In the genomic region with DNA sequence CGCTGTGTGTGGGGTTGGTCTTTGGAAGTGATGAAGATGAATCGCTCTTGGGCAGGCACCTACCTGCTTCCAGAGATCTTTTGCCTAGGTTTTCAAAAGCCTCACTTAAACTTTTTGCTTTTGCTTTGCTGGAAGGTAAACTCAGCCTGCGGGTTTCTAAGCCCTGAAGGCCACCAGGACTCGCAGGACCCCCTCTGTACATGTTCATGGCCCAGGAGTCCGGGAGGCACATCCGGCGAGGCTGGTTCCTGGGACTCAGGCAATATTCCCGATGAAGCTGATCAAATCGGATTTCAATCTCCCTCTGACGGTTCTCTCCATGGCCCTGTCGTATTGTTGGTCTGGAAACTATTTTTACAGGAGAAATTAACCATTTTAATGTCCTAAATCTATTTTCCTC, we compare ENCODE assay signal across 16 cellular contexts. TPM values are rescaled to one million over a fixed set of nuclear protein-coding genes. Genes with fewer than 3 reads are reported as not detected.
DNase-seq lines count a peak whose midpoint lies in the region; ATAC-seq, FAIRE-seq and TF ChIP-seq lines count a peak whose summit lies in the region.
"Had no signal": no experiment of that assay in that cellular context is flagged by ENCODE, and none has a peak within 500 bp of the region (broad histone marks: within the 10 kb centered on the region; RNA-seq: fewer than 3 reads in every experiment).

No MANE protein-coding gene starts in this region.

- H2AFZ ChIP-seq in PC-3 (ENCODE audit: low read length), result no peak overlapping the region
- no peak overlapping the region for H2AFZ ChIP-seq in neural progenitor cell (replicated peaks)

- H3K4me1 ChIP-seq in A673 (ENCODE audit: insufficient read depth, low read length, poor library complexity, severe bottlenecking) (no peaks in the 10 kb centered on the region), PC-3 (ENCODE audit: insufficient read depth, low read length) (0 out of 2 replicates have a peak, but pooled peaks cover 4% of the 10 kb centered on the region), neural progenitor cell (no peaks in the 10 kb centered on the region)
- H3K4me1 ChIP-seq: HAP-1 had no signal

- ATAC-seq in PC-3, result no peak

- CTCF ChIA-PET in activated CD4-positive, alpha-beta memory T cell treated with anti-CD3 and anti-CD28 coated beads, Interleukin-2, amount 10 ng/mL, durations not matched to agents 7 days and 5 days (lab: Charles Lee), result interaction anchor here (0.6 kb wide), 1 partner anchor 7 kb away, joined by 3 read pairs; no protein-coding TSS in a partner anchor
- CTCF ChIA-PET in activated CD4-positive, alpha-beta memory T cell treated with anti-CD3 and anti-CD28 coated beads for 36 hours (lab: Charles Lee), result interaction anchor here (5.7 kb wide), 1 partner anchor 17 kb away, joined by 26 read pairs; no protein-coding TSS in a partner anchor
- CTCF ChIA-PET in A673 (lab: Charles Lee) (no interaction called here), PC-3 (lab: Charles Lee) (no interaction called here)

- H3F3A ChIP-seq in PC-3 (ENCODE audit: low read length, unreplicated experiment) (no peaks in the 10 kb centered on the region), neural progenitor cell (ENCODE audit: low read depth) (peaks cover 4% of the 10 kb centered on the region)

- peaks cover 62% of the 10 kb centered on the region for H3K4me1 Mint-ChIP-seq in activated CD4-positive, alpha-beta memory T cell treated with anti-CD3 and anti-CD28 coated beads, Interleukin-2, amount 10 ng/mL, durations not matched to agents 7 days and 5 days
- peaks cover 10% of the 10 kb centered on the region for H3K4me1 Mint-ChIP-seq in activated CD4-positive, alpha-beta memory T cell treated with anti-CD3 and anti-CD28 coated beads for 36 hours (ENCODE audit: low read depth)
- H3K4me1 Mint-ChIP-seq in neural progenitor cell (peaks cover 5% of the 10 kb centered on the region), mesothelial cell of epicardium (peaks cover 10% of the 10 kb centered on the region)

- FAIRE-seq in GM12892 (lab: Jason Lieb, UNC), result no peak

- peaks cover 100% of the 10 kb centered on the region for H3K36me3 ChIP-seq in A673 (ENCODE audit: insufficient read depth, low read length, poor library complexity, severe bottlenecking)
- H3K36me3 ChIP-seq in PC-3 (ENCODE audit: low read depth, low read length), result peaks cover 89% of the 10 kb centered on the region
- peaks cover 27% of the 10 kb centered on the region for H3K36me3 ChIP-seq in neural progenitor cell

- H4K20me1 ChIP-seq in PC-3 (ENCODE audit: low read length) (peaks cover 53% of the 10 kb centered on the region), neural progenitor cell (ENCODE audit: low read depth) (peaks cover 87% of the 10 kb centered on the region)

- H3K27me3 ChIP-seq in A673 (replicated peaks; ENCODE audit: insufficient read depth, low read depth, low read length, poor library complexity), result no peaks in the 10 kb centered on the region
- H3K27me3 ChIP-seq in PC-3 (ENCODE audit: low read length), result no peaks in the 10 kb centered on the region
- H3K27me3 ChIP-seq in neural progenitor cell, result no peaks in the 10 kb centered on the region
- H3K27me3 ChIP-seq: MG63 had no signal

- TF ChIP-seq CTCF in A673 (conservative IDR thresholded peaks at IDR 0.05; ENCODE audit: low read depth, low read length) (no peak), PC-3 (conservative IDR thresholded peaks at IDR 0.05; ENCODE audit: low read depth, low read length) (no peak), neural progenitor cell (IDR thresholded peaks at IDR 0.05) (no peak), mesothelial cell of epicardium (IDR thresholded peaks at IDR 0.05; ENCODE audit: unreplicated experiment) (no peak)

- H3K27ac Mint-ChIP-seq in activated CD4-positive, alpha-beta memory T cell treated with anti-CD3 and anti-CD28 coated beads, Interleukin-2, amount 10 ng/mL, durations not matched to agents 7 days and 5 days, result no peak overlapping the region
- H3K27ac Mint-ChIP-seq in activated CD4-positive, alpha-beta memory T cell treated with anti-CD3 and anti-CD28 coated beads for 36 hours, result no peak overlapping the region
- no peak overlapping the region for H3K27ac Mint-ChIP-seq in neural progenitor cell
- H3K27ac Mint-ChIP-seq in mesothelial cell of epicardium, result no peak overlapping the region

- no peaks in the 10 kb centered on the region for H3K9me2 ChIP-seq in PC-3 (replicated peaks; ENCODE audit: low read length)

- peak; percentile 13 for DNase-seq in activated CD4-positive, alpha-beta memory T cell treated with anti-CD3 and anti-CD28 coated beads, Interleukin-2, amount 10 ng/mL, durations not matched to agents 7 days and 5 days
- DNase-seq in activated CD4-positive, alpha-beta memory T cell treated with anti-CD3 and anti-CD28 coated beads for 36 hours, result no peak
- no peak for DNase-seq in A673 (ENCODE audit: low spot score)
- no peak for DNase-seq in PC-3
- DNase-seq in neural progenitor cell (ENCODE audit: low spot score), result no peak
- no peak for DNase-seq in mesothelial cell of epicardium (ENCODE audit: low spot score in 2 of 2, unreplicated experiment in 2 of 2)
- no peak for DNase-seq in GM12892 (ENCODE audit: insufficient read length)
- no peak for DNase-seq in ecto neural progenitor cell (ENCODE audit: low spot score)
- DNase-seq: KG1, MG63, NCI-H1105, NCI-H1694 treated with DMSO at 0.1 percent for 48 hours, SHP77 treated with DMSO at 0.1 percent for 48 hours had no signal

- POLR2A ChIA-PET in activated CD4-positive, alpha-beta memory T cell treated with anti-CD3 and anti-CD28 coated beads, Interleukin-2, amount 10 ng/mL, durations not matched to agents 7 days and 5 days (lab: Charles Lee), result interaction anchor here (1.8 to 2.0 kb wide), 2 partner anchors 10 to 26 kb away, joined by 5 read pairs; no protein-coding TSS in a partner anchor
- POLR2A ChIA-PET in activated CD4-positive, alpha-beta memory T cell treated with anti-CD3 and anti-CD28 coated beads for 36 hours (lab: Charles Lee), result no interaction called here
- POLR2A ChIA-PET in A673 (lab: Charles Lee; ENCODE audit: low non-redundant PET) (no interaction called here), PC-3 (lab: Charles Lee; ENCODE audit: unreplicated experiment) (no interaction called here)

- H3K4me2 ChIP-seq in PC-3 (ENCODE audit: low read length), result no peak overlapping the region
- no peak overlapping the region for H3K4me2 ChIP-seq in neural progenitor cell

- no peaks in the 10 kb centered on the region for H3K27me3 Mint-ChIP-seq in activated CD4-positive, alpha-beta memory T cell treated with anti-CD3 and anti-CD28 coated beads, Interleukin-2, amount 10 ng/mL, durations not matched to agents 7 days and 5 days
- no peaks in the 10 kb centered on the region for H3K27me3 Mint-ChIP-seq in activated CD4-positive, alpha-beta memory T cell treated with anti-CD3 and anti-CD28 coated beads for 36 hours
- H3K27me3 Mint-ChIP-seq in neural progenitor cell (ENCODE audit: insufficient read depth, low read depth), result peaks cover 2% of the 10 kb centered on the region
- H3K27me3 Mint-ChIP-seq in mesothelial cell of epicardium (ENCODE audit: low read depth), result no peaks in the 10 kb centered on the region

- H3K27ac ChIP-seq in A673 (ENCODE audit: low read depth, low read length, poor library complexity, severe bottlenecking), result no peak overlapping the region
- H3K27ac ChIP-seq in PC-3 (ENCODE audit: low read length), result no peak overlapping the region
- no peak overlapping the region for H3K27ac ChIP-seq in neural progenitor cell
- H3K27ac ChIP-seq: C4-2B, HL-60 had no signal

- H3K9me3 Mint-ChIP-seq in activated CD4-positive, alpha-beta memory T cell treated with anti-CD3 and anti-CD28 coated beads, Interleukin-2, amount 10 ng/mL, durations not matched to agents 7 days and 5 days, result no peaks in the 10 kb centered on the region
- no peaks in the 10 kb centered on the region for H3K9me3 Mint-ChIP-seq in activated CD4-positive, alpha-beta memory T cell treated with anti-CD3 and anti-CD28 coated beads for 36 hours
- H3K9me3 Mint-ChIP-seq in neural progenitor cell (no peaks in the 10 kb centered on the region), mesothelial cell of epicardium (no peaks in the 10 kb centered on the region)

- TSS peak; percentile 33 for BruUV-seq in A673 (replicated peaks; lab: Mats Ljungman, UMichigan)
- BruUV-seq in PC-3 (replicated peaks; lab: Mats Ljungman, UMichigan), result TSS peak; percentile 23

- TF ChIP-seq POLR2A in GM12892 (IDR thresholded peaks at IDR 0.05; ENCODE audit: low read depth, low read length), result no peak

- H3K9me3 ChIP-seq in A673 (ENCODE audit: low read depth, low read length, poor library complexity, severe bottlenecking), result no peaks in the 10 kb centered on the region
- no peaks in the 10 kb centered on the region for H3K9me3 ChIP-seq in PC-3 (ENCODE audit: low read length)
- no peaks in the 10 kb centered on the region for H3K9me3 ChIP-seq in neural progenitor cell (ENCODE audit: low read depth)
- H3K9me3 ChIP-seq: HAP-1, MG63 had no signal

- no peak overlapping the region for H3K9ac ChIP-seq in PC-3 (ENCODE audit: low read length)
- H3K9ac ChIP-seq in neural progenitor cell, result peak overlapping the region; percentile 20

- H3K4me3 ChIP-seq in A673 (ENCODE audit: low read depth, low read length, poor library complexity, severe bottlenecking) (no peak overlapping the region), PC-3 (ENCODE audit: low read length) (no peak overlapping the region), neural progenitor cell (no peak overlapping the region)
- H3K4me3 ChIP-seq: HAP-1, MG63 had no signal

- H3K4me3 Mint-ChIP-seq in activated CD4-positive, alpha-beta memory T cell treated with anti-CD3 and anti-CD28 coated beads, Interleukin-2, amount 10 ng/mL, durations not matched to agents 7 days and 5 days, result no peak overlapping the region
- H3K4me3 Mint-ChIP-seq in activated CD4-positive, alpha-beta memory T cell treated with anti-CD3 and anti-CD28 coated beads for 36 hours, result no peak overlapping the region
- no peak overlapping the region for H3K4me3 Mint-ChIP-seq in neural progenitor cell
- H3K4me3 Mint-ChIP-seq in mesothelial cell of epicardium, result no peak overlapping the region

- H3K36me3 Mint-ChIP-seq in activated CD4-positive, alpha-beta memory T cell treated with anti-CD3 and anti-CD28 coated beads, Interleukin-2, amount 10 ng/mL, durations not matched to agents 7 days and 5 days (ENCODE audit: low read depth), result peaks cover 98% of the 10 kb centered on the region
- peaks cover 96% of the 10 kb centered on the region for H3K36me3 Mint-ChIP-seq in activated CD4-positive, alpha-beta memory T cell treated with anti-CD3 and anti-CD28 coated beads for 36 hours
- H3K36me3 Mint-ChIP-seq in neural progenitor cell, result peaks cover 76% of the 10 kb centered on the region
- H3K36me3 Mint-ChIP-seq in mesothelial cell of epicardium, result peaks cover 29% of the 10 kb centered on the region

- intact Hi-C loops in activated CD4-positive, alpha-beta memory T cell treated with anti-CD3 and anti-CD28 coated beads for 36 hours (cut with micrococcal nuclease), result no loop called here
- intact Hi-C loops in A673 (cut with micrococcal nuclease; ENCODE audit: unreplicated experiment) (no loop called here), PC-3 (cut with micrococcal nuclease) (no loop called here)

- H3K79me2 ChIP-seq in PC-3 (ENCODE audit: low read length), result peaks cover 96% of the 10 kb centered on the region
- peaks cover 99% of the 10 kb centered on the region for H3K79me2 ChIP-seq in neural progenitor cell (ENCODE audit: low read depth)

RNA-seq across cellular contexts. Expression of gene HJURP, which starts 13.2 kb away (rescaled TPM):
- 100 to 1,000 TPM; 126 to 129 TPM for total RNA-seq in activated CD4-positive, alpha-beta memory T cell treated with anti-CD3 and anti-CD28 coated beads, Interleukin-2, amount 10 ng/mL, durations not matched to agents 7 days and 5 days
- 100 to 1,000 TPM in 1 of 2 experiments, 10 to 100 TPM in 1; 98.4 to 102 TPM for total RNA-seq in activated CD4-positive, alpha-beta memory T cell treated with anti-CD3 and anti-CD28 coated beads for 36 hours
- total RNA-seq in A673 (2021), result 103 and 107 TPM in 2 replicates
- total RNA-seq in PC-3 (2014; rRNA removed), result 31.7 and 37.0 TPM in 2 replicates
- 101 and 109 TPM in 2 replicates for total RNA-seq in neural progenitor cell (ENCODE audit: low replicate concordance)
- total RNA-seq in mesothelial cell of epicardium, result 13.5 to 19.4 TPM (median 17.6 TPM) in 3 replicates
- 16.5 TPM for polyA plus RNA-seq in GM12892 (2012; ENCODE audit: missing spikeins)

Comparison
In these comparisons a context has a peak if more than half of its experiments do, and no peak if none do; other contexts are left out.
1. CTCF ChIA-PET loops: an anchor here in activated CD4-positive, alpha-beta memory T cell treated with anti-CD3 and anti-CD28 coated beads, Interleukin-2, amount 10 ng/mL, durations not matched to agents 7 days and 5 days (0.6 kb wide) and activated CD4-positive, alpha-beta memory T cell treated with anti-CD3 and anti-CD28 coated beads for 36 hours (5.7 kb wide); none called in A673 and PC-3.